Comparison of ENCODE assay signal across 8 cellular contexts in the genomic region with DNA sequence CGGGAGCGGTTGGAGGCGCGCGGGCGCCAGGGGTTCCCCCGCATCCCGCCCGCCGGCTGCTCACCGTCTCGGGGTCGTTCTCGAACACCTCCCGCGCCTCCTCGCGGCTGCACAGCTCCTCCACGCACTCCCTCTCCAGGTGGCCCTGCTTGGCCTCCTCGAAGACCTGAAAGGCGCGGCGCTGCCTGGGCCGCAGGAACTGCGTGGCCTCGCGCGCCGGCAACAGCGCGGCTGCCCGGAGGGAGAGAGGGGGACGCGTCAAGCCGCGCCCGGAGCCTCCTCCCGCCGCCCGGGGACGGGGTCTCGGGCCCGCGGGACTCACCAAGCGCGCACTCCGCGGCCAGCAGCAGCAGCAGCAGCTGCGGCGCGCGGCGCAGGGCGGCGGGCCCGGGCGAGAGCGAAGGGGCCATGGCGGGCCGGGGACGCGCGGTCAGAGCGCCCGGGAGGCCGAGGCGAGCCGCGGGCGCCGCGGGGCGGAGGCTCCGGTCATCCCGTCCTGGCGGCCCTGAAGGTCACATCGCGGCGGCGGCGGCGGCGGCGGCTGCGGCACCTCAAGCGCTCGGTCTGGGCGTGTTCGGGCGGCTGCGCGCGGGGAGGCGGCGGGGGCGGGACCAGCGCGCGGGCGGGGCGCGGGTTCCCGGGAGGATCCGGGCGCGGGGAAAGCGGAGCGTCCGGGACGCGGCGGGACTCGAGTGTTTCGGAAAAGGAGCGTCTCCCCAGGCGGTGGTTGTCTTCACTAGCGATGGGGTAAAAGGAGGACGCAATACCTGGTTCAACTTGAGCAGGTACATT. TPM values are rescaled to one million over a fixed set of nuclear protein-coding genes. Genes with fewer than 3 reads are reported as not detected.
DNase-seq lines count a peak whose midpoint lies in the region; ATAC-seq, FAIRE-seq and TF ChIP-seq lines count a peak whose summit lies in the region.

TSS of gene GAS6 (minus strand) at position 566 of the 792 bp plus-strand sequence. CDS start at position 410, 156 bp downstream.

- H3K27me3 ChIP-seq in hepatocyte (no peaks in the 10 kb centered on the region), rectal smooth muscle tissue (ENCODE audit: control insufficient read depth, insufficient read depth, low read length) (no peaks in the 10 kb centered on the region)

- H3K4me3 Mint-ChIP-seq in activated CD4-positive, alpha-beta T cell treated with anti-CD3 and anti-CD28 coated beads for 36 hours = peak within 1 kb of the TSS; percentile 57

- intact Hi-C loops in activated CD4-positive, alpha-beta T cell treated with anti-CD3 and anti-CD28 coated beads for 36 hours (cut with DNase I, micrococcal nuclease) = no loop called here

- ATAC-seq in activated CD4-positive, alpha-beta T cell treated with anti-CD3 and anti-CD28 coated beads for 36 hours = peak; percentile 63
- no peak for ATAC-seq in HG03432 (IDR thresholded peaks at IDR 0.05; ENCODE audit: unreplicated experiment)

- H3K36me3 ChIP-seq in hepatocyte (replicated peaks; ENCODE audit: insufficient read depth, low read depth) = no peaks in the 10 kb centered on the region
- H3K36me3 ChIP-seq in rectal smooth muscle tissue (ENCODE audit: control insufficient read depth, insufficient read depth, low read length) = no peaks in the 10 kb centered on the region

- peaks cover 9% of the 10 kb centered on the region for H3K4me1 Mint-ChIP-seq in activated CD4-positive, alpha-beta T cell treated with anti-CD3 and anti-CD28 coated beads for 36 hours

- POLR2A ChIA-PET in activated CD4-positive, alpha-beta T cell treated with anti-CD3 and anti-CD28 coated beads for 36 hours (lab: Charles Lee) = no interaction called here

- H2AFZ ChIP-seq in hepatocyte = peak within 1 kb of the TSS; percentile 84

- H3K4me1 ChIP-seq in hepatocyte (ENCODE audit: insufficient read depth) (peaks cover 33% of the 10 kb centered on the region), rectal smooth muscle tissue (ENCODE audit: control insufficient read depth, insufficient read depth, low read length) (no peaks in the 10 kb centered on the region)

- H3K4me3 ChIP-seq in astrocyte of the spinal cord (ENCODE audit: low read depth, low read length) (peak within 1 kb of the TSS; percentile 71), hepatocyte (peak within 1 kb of the TSS; percentile 57), rectal smooth muscle tissue (ENCODE audit: low read length) (peak within 1 kb of the TSS; percentile 79)

- peaks cover 44% of the 10 kb centered on the region for H3K27me3 Mint-ChIP-seq in activated CD4-positive, alpha-beta T cell treated with anti-CD3 and anti-CD28 coated beads for 36 hours

- peak within 1 kb of the TSS; percentile 71 for H3K27ac ChIP-seq in hepatocyte
- peak within 1 kb of the TSS; percentile 48 for H3K27ac ChIP-seq in rectal smooth muscle tissue (ENCODE audit: low read depth, low read length)

- H3K27ac Mint-ChIP-seq in activated CD4-positive, alpha-beta T cell treated with anti-CD3 and anti-CD28 coated beads for 36 hours = no peak within 1 kb of the TSS

- no peaks in the 10 kb centered on the region for H3K9me3 ChIP-seq in hepatocyte (ENCODE audit: low read depth)

- WGBS in hepatocyte (ENCODE audit: low lambda C conversion rate, missing lambda C conversion rate) = 2% methylated on average over 72 of the region's 118 CpGs

- H3K9me3 Mint-ChIP-seq in activated CD4-positive, alpha-beta T cell treated with anti-CD3 and anti-CD28 coated beads for 36 hours (ENCODE audit: low read depth) = peaks cover 5% of the 10 kb centered on the region

- CTCF ChIA-PET in activated CD4-positive, alpha-beta T cell treated with anti-CD3 and anti-CD28 coated beads for 36 hours (lab: Charles Lee) = no interaction called here

- peak; percentile 3 for TF ChIP-seq CTCF in astrocyte of the spinal cord (IDR thresholded peaks at IDR 0.05; ENCODE audit: low read depth, low read length)
- peak; percentile 23 for TF ChIP-seq CTCF in hepatocyte (IDR thresholded peaks at IDR 0.05; ENCODE audit: poor library complexity)

- peak; percentile 42 for DNase-seq in activated CD4-positive, alpha-beta T cell treated with anti-CD3 and anti-CD28 coated beads for 36 hours
- DNase-seq in activated CD4-positive, alpha-beta T cell treated with anti-CD3 and anti-CD28 coated beads for 1 hour = no peak
- peak; percentile 47 for DNase-seq in NCI-H1092 treated with DMSO at 0.1 percent for 48 hours (lab: John Stamatoyannopoulos, UW)
- DNase-seq in astrocyte of the spinal cord (ENCODE audit: low read depth, low spot score) = peak; percentile 33
- DNase-seq in hepatocyte (ENCODE audit: low spot score) = peak; percentile 69
- no peak for DNase-seq in RCC 7860 (ENCODE audit: low spot score)

- no peaks in the 10 kb centered on the region for H4K20me1 ChIP-seq in hepatocyte (ENCODE audit: insufficient read depth, poor library complexity, severe bottlenecking)

- H3K9me2 ChIP-seq in hepatocyte (replicated peaks; ENCODE audit: insufficient read depth) = no peaks in the 10 kb centered on the region

- peak within 1 kb of the TSS; percentile 98 for H3K4me2 ChIP-seq in hepatocyte

- peaks cover 19% of the 10 kb centered on the region for H3K79me2 ChIP-seq in hepatocyte

- H3K36me3 Mint-ChIP-seq in activated CD4-positive, alpha-beta T cell treated with anti-CD3 and anti-CD28 coated beads for 36 hours (ENCODE audit: low read depth) = no peaks in the 10 kb centered on the region

- in situ Hi-C loops in astrocyte of the spinal cord (cut with HindIII; ENCODE audit: low sequenced_read_pairs) = no loop called here

- H3K9ac ChIP-seq in rectal smooth muscle tissue (ENCODE audit: low read length) = peak within 1 kb of the TSS; percentile 19

- FAIRE-seq in RCC 7860 (lab: Jason Lieb, UNC) = no peak

RNA-seq across cellular contexts. Expression of gene GAS6, which starts in this region (rescaled TPM):
- total RNA-seq in activated CD4-positive, alpha-beta T cell treated with anti-CD3 and anti-CD28 coated beads for 36 hours = under 1 TPM; 0.54 to 0.73 TPM
- total RNA-seq in hepatocyte = 62.5 and 70.0 TPM in 2 replicates
- polyA plus RNA-seq in hepatocyte = 146 and 163 TPM in 2 replicates

Comparison
In these comparisons a context has a peak if more than half of its experiments do, and no peak if none do; other contexts are left out.
1. RNA of gene GAS6 (total RNA-seq): 62.5 to 70.0 TPM in hepatocyte; 0.54 to 0.73 TPM in activated CD4-positive, alpha-beta T cell treated with anti-CD3 and anti-CD28 coated beads for 36 hours; every median in the first group is over 10 times any median in the second.
2. Peak in DNase-seq and ATAC-seq in activated CD4-positive, alpha-beta T cell treated with anti-CD3 and anti-CD28 coated beads for 36 hours; RNA of the gene not detected or under 1 TPM.
3. DNase-seq: peak in NCI-H1092 treated with DMSO at 0.1 percent for 48 hours (single experiment), astrocyte of the spinal cord (single experiment) and hepatocyte (single experiment); none in activated CD4-positive, alpha-beta T cell treated with anti-CD3 and anti-CD28 coated beads for 1 hour (single experiment) and RCC 7860 (single experiment).
4. Peak in every context shown above with its lines, with median percentiles within 50 percentile points of each other: H3K4me3 ChIP-seq.